8 cellular contexts compared by ENCODE assay signal in genomic region chr19:10390652-10391286, GRCh38. TPM values are rescaled to one million over a fixed set of nuclear protein-coding genes. Genes with fewer than 3 reads are reported as not detected.
DNase-seq lines count a peak whose midpoint lies in the region; ATAC-seq and TF ChIP-seq lines count a peak whose summit lies in the region.

No MANE protein-coding gene starts in this region.

- TF ChIP-seq CTCF in OCI-LY7 (conservative IDR thresholded peaks at IDR 0.05; ENCODE audit: low read length): peak; percentile 91
- peak; percentile 91 for TF ChIP-seq CTCF in fibroblast of mammary gland (conservative IDR thresholded peaks at IDR 0.05; ENCODE audit: control insufficient read depth, insufficient read depth, low read depth, low read length)
- peak; percentile 74 to 83 (median 76) for TF ChIP-seq CTCF in uterus (IDR thresholded peaks at IDR 0.05)

- no peak for TF ChIP-seq POLR2A in uterus (IDR thresholded peaks at IDR 0.05)

- POLR2A ChIA-PET in OCI-LY7 (lab: Charles Lee): interaction anchor here (0.7 kb wide), 1 partner anchor 120 kb away, joined by 3 read pairs; the partner anchor contains the start of gene ICAM1

- H3K4me3 ChIP-seq in OCI-LY7 (ENCODE audit: low read depth, low read length, poor library complexity, severe bottlenecking): no peak overlapping the region
- H3K4me3 ChIP-seq in fibroblast of mammary gland (ENCODE audit: control insufficient read depth, low read depth, low read length): no peak overlapping the region
- no peak overlapping the region for H3K4me3 ChIP-seq in uterus

- no peak overlapping the region for H2AFZ ChIP-seq in OCI-LY7 (ENCODE audit: low read length)

- no peak overlapping the region for H3K4me2 ChIP-seq in OCI-LY7 (ENCODE audit: low read length)

- DNase-seq in CMK (ENCODE audit: low read depth) (peak; percentile 62), HS-5 (ENCODE audit: low read depth) (peak; percentile 25), OCI-LY7 (ENCODE audit: low spot score) (peak; percentile 79), fibroblast of mammary gland (ENCODE audit: low read depth) (peak; percentile 80), nucleus accumbens (lab: John Stamatoyannopoulos, UW) (peak in 41 of 56 donors; percentile 2 to 73 (median 27)), uterus (peak; percentile 59 to 72)
- peak; percentile 72 to 78 for DNase-seq in activated T-cell treated with anti-CD3 and anti-CD28 coated beads, Interleukin-2, amount 50 U/mL, for 48 hours

- ATAC-seq in HG03354 (IDR thresholded peaks at IDR 0.05; ENCODE audit: poor library complexity, severe bottlenecking, unreplicated experiment): no peak

- H3K27ac ChIP-seq in OCI-LY7 (ENCODE audit: low read depth, low read length, poor library complexity, severe bottlenecking): no peak overlapping the region
- no peak overlapping the region for H3K27ac ChIP-seq in uterus

- CTCF ChIA-PET in OCI-LY7 (lab: Charles Lee; ENCODE audit: unreplicated experiment): interaction anchor here (1.2 kb wide), 1 partner anchor 120 kb away, joined by 4 read pairs; the partner anchor contains the start of gene ICAM1

- intact Hi-C loops in OCI-LY7 (cut with micrococcal nuclease; ENCODE audit: unreplicated experiment): no loop called here
- intact Hi-C loops in uterus (cut with DNase I; ENCODE audit: low total_unique reads): no loop called here

- no peaks in the 10 kb centered on the region for H3K79me2 ChIP-seq in OCI-LY7 (ENCODE audit: insufficient read depth, low read depth, low read length)

- H3K27me3 ChIP-seq in uterus: no peaks in the 10 kb centered on the region

- no peaks in the 10 kb centered on the region for H4K20me1 ChIP-seq in OCI-LY7 (ENCODE audit: insufficient read depth, low read length)

- H3K36me3 ChIP-seq in OCI-LY7 (ENCODE audit: insufficient read depth, low read length) (peaks cover 63% of the 10 kb centered on the region), uterus (no peaks in the 10 kb centered on the region)

- no peaks in the 10 kb centered on the region for H3K9me2 ChIP-seq in OCI-LY7 (ENCODE audit: insufficient read depth, low read length)

- peaks cover 2% of the 10 kb centered on the region for H3K4me1 ChIP-seq in OCI-LY7 (ENCODE audit: insufficient read depth, low read length, poor library complexity, severe bottlenecking)
- peaks cover 0 to 6% of the 10 kb centered on the region in 2 donors for H3K4me1 ChIP-seq in uterus

- BruUV-seq in OCI-LY7 (replicated peaks; lab: Mats Ljungman, UMichigan): no TSS peak

- no peaks in the 10 kb centered on the region for H3K9me3 ChIP-seq in OCI-LY7 (ENCODE audit: low read length)
- no peaks in the 10 kb centered on the region for H3K9me3 ChIP-seq in uterus

RNA-seq across cellular contexts. Expression of gene TYK2, which starts 10.4 kb away (rescaled TPM):
- total RNA-seq in OCI-LY7 (2014; rRNA removed; shearing (Covaris generic)): 151 and 185 TPM in 2 replicates
- total RNA-seq in OCI-LY7 (2022): 214 and 216 TPM in 2 replicates
- total RNA-seq in uterus: 100 to 1,000 TPM in 1 of 4 donors, 10 to 100 TPM in 3; 22.0 to 112 (median 67.8) TPM

RNA-seq across cellular contexts. Expression of gene CDC37, which starts 12.6 kb away (rescaled TPM):
- 332 and 345 TPM in 2 replicates for total RNA-seq in OCI-LY7 (2014; rRNA removed; shearing (Covaris generic))
- 269 and 271 TPM in 2 replicates for total RNA-seq in OCI-LY7 (2022)
- total RNA-seq in uterus: 100 to 1,000 TPM in 2 of 4 donors, 10 to 100 TPM in 2; 41.5 to 163 (median 129) TPM

RNA-seq across cellular contexts. Expression of gene PDE4A, which starts 29.6 kb away (rescaled TPM):
- total RNA-seq in OCI-LY7 (2014; rRNA removed; shearing (Covaris generic)): 9.4 and 16.4 TPM in 2 replicates
- total RNA-seq in OCI-LY7 (2022): 42.4 and 45.1 TPM in 2 replicates
- total RNA-seq in uterus: 10 to 100 TPM in 1 of 4 donors, 1 to 10 TPM in 3; 3.2 to 10.6 (median 4.1) TPM

RNA-seq across cellular contexts. Expression of gene ICAM3, which starts 51.3 kb away (rescaled TPM):
- 63.7 and 66.0 TPM in 2 replicates for total RNA-seq in OCI-LY7 (2014; rRNA removed; shearing (Covaris generic))
- total RNA-seq in OCI-LY7 (2022) (76.4 and 82.0 TPM in 2 replicates), uterus (10 to 100 TPM in 1 of 4 donors, 1 to 10 TPM in 3; 3.0 to 65.3 (median 6.2) TPM)

RNA-seq across cellular contexts. Expression of gene RAVER1, which starts 57.4 kb away (rescaled TPM):
- total RNA-seq in OCI-LY7 (2014; rRNA removed; shearing (Covaris generic)): 21.6 and 35.7 TPM in 2 replicates
- total RNA-seq in OCI-LY7 (2022): 90.7 and 95.8 TPM in 2 replicates
- 10 to 100 TPM in 3 of 4 donors, 1 to 10 TPM in 1; 7.4 to 42.4 (median 16.4) TPM for total RNA-seq in uterus

Comparison
In these comparisons a context has a peak if more than half of its experiments do, and no peak if none do; other contexts are left out.
1. DNase-seq: peak in every context shown above with its lines; median percentile 80 in fibroblast of mammary gland; 79 in OCI-LY7; 75 in activated T-cell treated with anti-CD3 and anti-CD28 coated beads, Interleukin-2, amount 50 U/mL, for 48 hours; 66 in uterus; 62 in CMK; 27 in nucleus accumbens; 25 in HS-5.